In the genomic region with DNA sequence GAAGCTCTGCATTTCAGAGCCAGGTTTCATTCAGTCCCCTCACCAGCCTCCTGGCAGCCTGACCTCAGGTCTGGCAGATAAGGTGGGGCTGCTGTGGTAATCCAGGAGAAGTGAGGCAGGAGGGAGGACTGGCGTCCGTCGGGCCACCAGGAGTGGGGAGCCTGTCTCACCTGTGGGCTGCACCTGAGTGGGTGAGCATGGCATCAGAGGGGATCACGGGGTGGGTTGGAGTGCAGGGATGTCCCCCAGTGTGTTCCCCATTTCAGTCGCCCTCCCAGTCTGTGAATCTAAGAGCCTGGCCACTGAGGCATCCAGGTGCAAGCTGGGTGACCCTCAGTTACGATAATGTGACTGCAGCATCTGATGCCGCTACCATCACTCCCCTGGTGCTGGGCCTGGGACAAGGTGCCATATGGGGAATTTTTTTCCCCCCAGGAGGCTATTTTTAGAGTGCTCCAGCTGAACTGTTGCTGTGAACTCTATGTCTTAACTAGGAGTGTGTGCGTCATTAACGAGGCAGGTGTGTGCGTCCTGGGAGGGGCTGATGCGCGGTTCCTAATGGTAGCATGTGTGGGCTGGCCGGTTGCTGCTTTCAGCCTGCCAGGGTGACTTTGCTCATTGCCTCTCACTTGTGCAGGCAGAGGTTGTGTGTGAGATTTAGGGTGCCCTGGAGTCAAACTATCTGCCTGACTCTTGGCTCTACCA, we compare ENCODE assay signal across 22 cellular contexts.
A peak's percentile ranks its signal among the peaks of the same experiment; 100 is the strongest.
DNase-seq lines count a peak whose midpoint lies in the region; ATAC-seq and TF ChIP-seq lines count a peak whose summit lies in the region.
"Had no signal": no experiment of that assay in that cellular context is flagged by ENCODE, and none has a peak within 500 bp of the region (broad histone marks: within the 10 kb centered on the region; RNA-seq: fewer than 3 reads in every experiment).

No MANE protein-coding gene starts in this region.

- H3K4me1 Mint-ChIP-seq in central memory CD8-positive, alpha-beta T cell, result peaks cover 71% of the 10 kb centered on the region
- H3K4me1 Mint-ChIP-seq in activated naive CD8-positive, alpha-beta T cell treated with anti-CD3 and anti-CD28 coated beads for 36 hours, result peaks cover 7% of the 10 kb centered on the region
- H3K4me1 Mint-ChIP-seq: B cell had no signal

- H3K4me3 Mint-ChIP-seq in central memory CD8-positive, alpha-beta T cell, result no peak overlapping the region
- no peak overlapping the region for H3K4me3 Mint-ChIP-seq in activated naive CD8-positive, alpha-beta T cell treated with anti-CD3 and anti-CD28 coated beads for 36 hours
- H3K4me3 Mint-ChIP-seq: activated CD8-positive, alpha-beta memory T cell treated with anti-CD3 and anti-CD28 coated beads, Interleukin-2, amount 10 ng/mL, durations not matched to agents 7 days and 5 days; activated T-helper 1 cell treated with anti-CD3 and anti-CD28 coated beads, Interleukin-12 subunit alpha, Interleukin-12 subunit beta, Interleukin-2, Interleukin-4 antibody, amounts not matched to agents 30 ng/mL and 10 ng/mL and 1 ng/mL, durations not matched to agents 14 hours and 24 hours and 36 hours; B cell; effector memory CD8-positive, alpha-beta T cell had no signal

- H3K36me3 Mint-ChIP-seq in central memory CD8-positive, alpha-beta T cell (ENCODE audit: insufficient read depth), result peaks cover 4% of the 10 kb centered on the region
- H3K36me3 Mint-ChIP-seq in activated naive CD8-positive, alpha-beta T cell treated with anti-CD3 and anti-CD28 coated beads for 36 hours, result no peaks in the 10 kb centered on the region
- H3K36me3 Mint-ChIP-seq: activated CD8-positive, alpha-beta memory T cell treated with anti-CD3 and anti-CD28 coated beads, Interleukin-2, amount 10 ng/mL, durations not matched to agents 7 days and 5 days; activated naive CD4-positive, alpha-beta T cell treated with anti-CD3 and anti-CD28 coated beads, Interleukin-2, amount 50 U/mL, for 72 hours had no signal

- no peaks in the 10 kb centered on the region for H3K9me3 Mint-ChIP-seq in central memory CD8-positive, alpha-beta T cell
- H3K9me3 Mint-ChIP-seq in activated naive CD8-positive, alpha-beta T cell treated with anti-CD3 and anti-CD28 coated beads for 36 hours, result no peaks in the 10 kb centered on the region
- H3K9me3 Mint-ChIP-seq: activated T-helper 1 cell treated with anti-CD3 and anti-CD28 coated beads, Interleukin-12 subunit alpha, Interleukin-12 subunit beta, Interleukin-2, Interleukin-4 antibody, amounts not matched to agents 30 ng/mL and 10 ng/mL and 1 ng/mL, durations not matched to agents 14 hours and 24 hours and 36 hours; effector memory CD8-positive, alpha-beta T cell had no signal

- ATAC-seq in central memory CD8-positive, alpha-beta T cell (replicated peaks; ENCODE audit: extremely low read depth, poor library complexity, severe bottlenecking), result no peak
- ATAC-seq: activated CD8-positive, alpha-beta memory T cell treated with anti-CD3 and anti-CD28 coated beads, Interleukin-2, amount 10 ng/mL, durations not matched to agents 7 days and 5 days; activated naive CD4-positive, alpha-beta T cell treated with anti-CD3 and anti-CD28 coated beads, Interleukin-2, amount 50 U/mL, for 72 hours; effector memory CD8-positive, alpha-beta T cell had no signal

- in situ Hi-C loops in GM13976 (cut with MboI; ENCODE audit: low sequenced_read_pairs, unreplicated experiment), result no loop called here

- peak overlapping the region; percentile 45 for H3K27ac Mint-ChIP-seq in central memory CD8-positive, alpha-beta T cell (ENCODE audit: low read depth)
- no peak overlapping the region for H3K27ac Mint-ChIP-seq in activated naive CD8-positive, alpha-beta T cell treated with anti-CD3 and anti-CD28 coated beads for 36 hours
- H3K27ac Mint-ChIP-seq: activated CD8-positive, alpha-beta memory T cell treated with anti-CD3 and anti-CD28 coated beads, Interleukin-2, amount 10 ng/mL, durations not matched to agents 7 days and 5 days; activated T-helper 1 cell treated with anti-CD3 and anti-CD28 coated beads, Interleukin-12 subunit alpha, Interleukin-12 subunit beta, Interleukin-2, Interleukin-4 antibody, amounts not matched to agents 30 ng/mL and 10 ng/mL and 1 ng/mL, durations not matched to agents 14 hours and 24 hours and 36 hours; B cell; effector memory CD8-positive, alpha-beta T cell had no signal

- DNase-seq in DMS53 (lab: John Stamatoyannopoulos, UW) (peak; percentile 54), DMS53 treated with DMSO at 0.1 percent for 48 hours (lab: John Stamatoyannopoulos, UW; ENCODE audit: unreplicated experiment) (no peak), NCI-H2171 (lab: John Stamatoyannopoulos, UW) (peak; percentile 81), kidney tubule cell (ENCODE audit: low spot score) (peak; percentile 18), GM13976 (ENCODE audit: low spot score) (no peak), Ammon's horn (ENCODE audit: low spot score) (no peak)
- DNase-seq in central memory CD8-positive, alpha-beta T cell (ENCODE audit: low spot score in 2 of 2), result no peak
- DNase-seq in activated naive CD8-positive, alpha-beta T cell treated with anti-CD3 and anti-CD28 coated beads for 36 hours, result no peak
- DNase-seq: 8988T; activated CD4-positive, alpha-beta T cell treated with anti-CD3 and anti-CD28 coated beads for 48 hours; activated CD8-positive, alpha-beta memory T cell treated with anti-CD3 and anti-CD28 coated beads, Interleukin-2, amount 10 ng/mL, durations not matched to agents 7 days and 5 days; COR-L47; effector memory CD8-positive, alpha-beta T cell; NCI-H526; occipital lobe; OCI-M1; SJCRH30; spleen; stimulated activated CD4-positive, alpha-beta T cell treated with anti-CD3 and anti-CD28 coated beads, Interleukin-4, amount 100 ng/mL, for 4 hours had no signal

- no peaks in the 10 kb centered on the region for H3K27me3 Mint-ChIP-seq in central memory CD8-positive, alpha-beta T cell
- H3K27me3 Mint-ChIP-seq in activated naive CD8-positive, alpha-beta T cell treated with anti-CD3 and anti-CD28 coated beads for 36 hours, result no peaks in the 10 kb centered on the region
- H3K27me3 Mint-ChIP-seq: activated CD8-positive, alpha-beta memory T cell treated with anti-CD3 and anti-CD28 coated beads, Interleukin-2, amount 10 ng/mL, durations not matched to agents 7 days and 5 days; B cell; effector memory CD8-positive, alpha-beta T cell had no signal

- no peak for TF ChIP-seq CTCF in GM13976 (IDR thresholded peaks at IDR 0.05; ENCODE audit: borderline replicate concordance, control extremely low read depth, extremely low read depth, insufficient read depth, missing control alignments)

Comparison
In these comparisons a context has a peak if more than half of its experiments do, and no peak if none do; other contexts are left out.
1. DNase-seq: peak in DMS53 (single experiment), NCI-H2171 (single experiment) and kidney tubule cell (single experiment); none in DMS53 treated with DMSO at 0.1 percent for 48 hours (single experiment), central memory CD8-positive, alpha-beta T cell (0 of 2), GM13976 (single experiment), Ammon's horn (single experiment) and activated naive CD8-positive, alpha-beta T cell treated with anti-CD3 and anti-CD28 coated beads for 36 hours (single experiment).